In genomic region chr2:72826156-72826477, GRCh38 we compare ENCODE assay signal across 7 cellular contexts. TPM values are rescaled to one million over a fixed set of nuclear protein-coding genes. Genes with fewer than 3 reads are reported as not detected.
DNase-seq lines count a peak whose midpoint lies in the region; ATAC-seq and TF ChIP-seq lines count a peak whose summit lies in the region.

No MANE protein-coding gene starts in this region.

- H3K27me3 Mint-ChIP-seq in activated T-helper 17 cell treated with anti-CD3 and anti-CD28 coated beads, Interleukin-2, amount 50 U/mL, for 72 hours, result no peaks in the 10 kb centered on the region
- H3K27me3 Mint-ChIP-seq in stimulated activated naive B cell treated with anti-CD40 and anti-IgM and Interleukin-4, amounts not matched to agents 10 μg/mL and 1 μg/mL and 100 μg/mL, for 72 hours, result peaks cover 16 to 22% of the 10 kb centered on the region in 2 donors

- H3K4me1 Mint-ChIP-seq in activated T-helper 17 cell treated with anti-CD3 and anti-CD28 coated beads, Interleukin-2, amount 50 U/mL, for 72 hours, result peaks cover 35% of the 10 kb centered on the region
- peaks cover 23 to 32% of the 10 kb centered on the region in 2 donors for H3K4me1 Mint-ChIP-seq in stimulated activated naive B cell treated with anti-CD40 and anti-IgM and Interleukin-4, amounts not matched to agents 10 μg/mL and 1 μg/mL and 100 μg/mL, for 72 hours

- H3K4me3 Mint-ChIP-seq in activated T-helper 17 cell treated with anti-CD3 and anti-CD28 coated beads, Interleukin-2, amount 50 U/mL, for 72 hours, result peak overlapping the region; percentile 90
- H3K4me3 Mint-ChIP-seq in stimulated activated naive B cell treated with anti-CD40 and anti-IgM and Interleukin-4, amounts not matched to agents 10 μg/mL and 1 μg/mL and 100 μg/mL, for 72 hours, result peak overlapping the region; percentile 92 to 98

- DNase-seq in HL-60 (ENCODE audit: low read depth in 1 of 2, low spot score in 1 of 2) (no peak), HT-29 (ENCODE audit: low spot score) (no peak), EL (no peak)
- DNase-seq in stimulated activated naive B cell treated with anti-CD40 and anti-IgM and Interleukin-4, amounts not matched to agents 10 μg/mL and 1 μg/mL and 100 μg/mL, for 72 hours, result no peak

- H3K27me3 ChIP-seq in HL-60 (ENCODE audit: insufficient read depth, poor library complexity, severe bottlenecking) (no peaks in the 10 kb centered on the region), iPS-18a (ENCODE audit: control insufficient read depth, insufficient read depth, low read length) (no peaks in the 10 kb centered on the region)

- H3K27ac Mint-ChIP-seq in activated T-helper 17 cell treated with anti-CD3 and anti-CD28 coated beads, Interleukin-2, amount 50 U/mL, for 72 hours, result peak overlapping the region; percentile 89
- H3K27ac Mint-ChIP-seq in stimulated activated naive B cell treated with anti-CD40 and anti-IgM and Interleukin-4, amounts not matched to agents 10 μg/mL and 1 μg/mL and 100 μg/mL, for 72 hours, result peak overlapping the region; percentile 96

- H3K27ac ChIP-seq in HL-60 (replicated peaks) (no peak overlapping the region), iPS-18a (ENCODE audit: low read length) (no peak overlapping the region)

- H3K9me3 ChIP-seq in iPS-18a (ENCODE audit: control insufficient read depth, low read depth, low read length), result no peaks in the 10 kb centered on the region

- TF ChIP-seq CTCF in HL-60 (IDR thresholded peaks at IDR 0.05; ENCODE audit: insufficient read depth, low read length), result no peak

- no peaks in the 10 kb centered on the region for H3K36me3 ChIP-seq in iPS-18a (ENCODE audit: control insufficient read depth, low read depth, low read length)

- peaks cover 10% of the 10 kb centered on the region for H3K4me1 ChIP-seq in iPS-18a (ENCODE audit: control insufficient read depth, low read depth, low read length)

- no peak overlapping the region for H3K9ac ChIP-seq in iPS-18a (ENCODE audit: low read length)

- no peaks in the 10 kb centered on the region for H3K9me3 Mint-ChIP-seq in activated T-helper 17 cell treated with anti-CD3 and anti-CD28 coated beads, Interleukin-2, amount 50 U/mL, for 72 hours
- no peaks in the 10 kb centered on the region for H3K9me3 Mint-ChIP-seq in stimulated activated naive B cell treated with anti-CD40 and anti-IgM and Interleukin-4, amounts not matched to agents 10 μg/mL and 1 μg/mL and 100 μg/mL, for 72 hours

- ATAC-seq in activated T-helper 17 cell treated with anti-CD3 and anti-CD28 coated beads, Interleukin-2, amount 50 U/mL, for 72 hours (replicated peaks), result no peak
- ATAC-seq in stimulated activated naive B cell treated with anti-CD40 and anti-IgM and Interleukin-4, amounts not matched to agents 10 μg/mL and 1 μg/mL and 100 μg/mL, for 72 hours (replicated peaks), result no peak
- ATAC-seq in activated CD4-positive, CD25-positive, alpha-beta regulatory T cell treated with anti-CD3 and anti-CD28 coated beads, Interleukin-2, amount 50 U/mL, for 24 hours, result no peak

- H3K4me3 ChIP-seq in HL-60 (replicated peaks; ENCODE audit: insufficient read depth, low read length) (peak overlapping the region; percentile 98), iPS-18a (ENCODE audit: low read length) (peak overlapping the region; percentile 74)

- no peaks in the 10 kb centered on the region for H3K36me3 Mint-ChIP-seq in activated T-helper 17 cell treated with anti-CD3 and anti-CD28 coated beads, Interleukin-2, amount 50 U/mL, for 72 hours (ENCODE audit: low read depth)
- H3K36me3 Mint-ChIP-seq in stimulated activated naive B cell treated with anti-CD40 and anti-IgM and Interleukin-4, amounts not matched to agents 10 μg/mL and 1 μg/mL and 100 μg/mL, for 72 hours, result peaks cover 4 to 5% of the 10 kb centered on the region in 2 donors

RNA-seq across cellular contexts. Expression of gene EXOC6B, which starts 0.3 kb away (rescaled TPM):
- 10 to 100 TPM; 12.1 to 12.8 TPM for total RNA-seq in activated T-helper 17 cell treated with anti-CD3 and anti-CD28 coated beads, Interleukin-2, amount 50 U/mL, for 72 hours
- total RNA-seq in HT-29 (2014; rRNA removed; shearing (Covaris generic)), result 0.89 and 6.3 TPM in 2 replicates
